Comparison of ENCODE assay signal across 9 cellular contexts in genomic region chr2:43424262-43425207, GRCh38.
DNase-seq lines count a peak whose midpoint lies in the region; ATAC-seq and TF ChIP-seq lines count a peak whose summit lies in the region.
"Had no signal": no experiment of that assay in that cellular context is flagged by ENCODE, and none has a peak within 500 bp of the region (broad histone marks: within the 10 kb centered on the region; RNA-seq: fewer than 3 reads in every experiment).

No MANE protein-coding gene starts in this region.

- ATAC-seq in GM18505 (IDR thresholded peaks at IDR 0.05; ENCODE audit: unreplicated experiment) (no peak), GM18861 (IDR thresholded peaks at IDR 0.05; ENCODE audit: unreplicated experiment) (no peak)
- peak; percentile 76 for ATAC-seq in stimulated activated effector memory CD8-positive, alpha-beta T cell treated with anti-CD3 and anti-CD28 coated beads, Interleukin-12 subunit alpha, Interleukin-12 subunit beta, amount 100 ng/mL, for 72 hours

- H3K27me3 ChIP-seq in Peyer's patch, result no peaks in the 10 kb centered on the region

- DNase-seq in Peyer's patch (no peak), fibroblast of pulmonary artery (ENCODE audit: low read depth) (peak; percentile 59), 8988T (no peak), posterior vena cava (ENCODE audit: low spot score) (no peak)
- DNase-seq in stimulated activated effector memory CD8-positive, alpha-beta T cell treated with anti-CD3 and anti-CD28 coated beads, Interleukin-12 subunit alpha, Interleukin-12 subunit beta, amount 100 ng/mL, for 72 hours (ENCODE audit: low spot score in 2 of 2), result no peak
- DNase-seq: effector memory CD4-positive, alpha-beta T cell had no signal

- no peaks in the 10 kb centered on the region for H3K9me3 Mint-ChIP-seq in stimulated activated effector memory CD8-positive, alpha-beta T cell treated with anti-CD3 and anti-CD28 coated beads, Interleukin-12 subunit alpha, Interleukin-12 subunit beta, amount 100 ng/mL, for 72 hours
- H3K9me3 Mint-ChIP-seq: memory B cell had no signal

- H3K36me3 ChIP-seq in Peyer's patch, result no peaks in the 10 kb centered on the region

- H3K4me3 ChIP-seq in Peyer's patch (no peak overlapping the region), fibroblast of pulmonary artery (replicated peaks; ENCODE audit: low read depth, low read length) (no peak overlapping the region)

- peaks cover 41% of the 10 kb centered on the region for H3K4me1 Mint-ChIP-seq in stimulated activated effector memory CD8-positive, alpha-beta T cell treated with anti-CD3 and anti-CD28 coated beads, Interleukin-12 subunit alpha, Interleukin-12 subunit beta, amount 100 ng/mL, for 72 hours

- TF ChIP-seq CTCF in Peyer's patch (IDR thresholded peaks at IDR 0.05) (no peak), fibroblast of pulmonary artery (IDR thresholded peaks at IDR 0.05; ENCODE audit: low read length, missing control alignments) (no peak)

- intact Hi-C loops in posterior vena cava (cut with DNase I), result no loop called here

- peaks cover 31% of the 10 kb centered on the region for H3K36me3 Mint-ChIP-seq in stimulated activated effector memory CD8-positive, alpha-beta T cell treated with anti-CD3 and anti-CD28 coated beads, Interleukin-12 subunit alpha, Interleukin-12 subunit beta, amount 100 ng/mL, for 72 hours

- TF ChIP-seq POLR2A in GM18505 (IDR thresholded peaks at IDR 0.05; ENCODE audit: borderline replicate concordance, extremely low read depth, insufficient read depth, insufficient read length), result peak; percentile 46
- TF ChIP-seq POLR2A in Peyer's patch (IDR thresholded peaks at IDR 0.05), result no peak

- peaks cover 0 to 35% (median 17%) of the 10 kb centered on the region in 4 donors for H3K4me1 ChIP-seq in Peyer's patch

- H3K27ac Mint-ChIP-seq in stimulated activated effector memory CD8-positive, alpha-beta T cell treated with anti-CD3 and anti-CD28 coated beads, Interleukin-12 subunit alpha, Interleukin-12 subunit beta, amount 100 ng/mL, for 72 hours, result no peak overlapping the region
- H3K27ac Mint-ChIP-seq: memory B cell had no signal

- no peak overlapping the region for H3K4me3 Mint-ChIP-seq in stimulated activated effector memory CD8-positive, alpha-beta T cell treated with anti-CD3 and anti-CD28 coated beads, Interleukin-12 subunit alpha, Interleukin-12 subunit beta, amount 100 ng/mL, for 72 hours
- H3K4me3 Mint-ChIP-seq: memory B cell had no signal

- H3K27ac ChIP-seq in Peyer's patch, result peak overlapping the region in 3 of 4 donors; percentile 6 to 62 (median 7)

- no peaks in the 10 kb centered on the region for H3K9me3 ChIP-seq in Peyer's patch
